ENCODE assay signal across 8 cellular contexts in the genomic region with DNA sequence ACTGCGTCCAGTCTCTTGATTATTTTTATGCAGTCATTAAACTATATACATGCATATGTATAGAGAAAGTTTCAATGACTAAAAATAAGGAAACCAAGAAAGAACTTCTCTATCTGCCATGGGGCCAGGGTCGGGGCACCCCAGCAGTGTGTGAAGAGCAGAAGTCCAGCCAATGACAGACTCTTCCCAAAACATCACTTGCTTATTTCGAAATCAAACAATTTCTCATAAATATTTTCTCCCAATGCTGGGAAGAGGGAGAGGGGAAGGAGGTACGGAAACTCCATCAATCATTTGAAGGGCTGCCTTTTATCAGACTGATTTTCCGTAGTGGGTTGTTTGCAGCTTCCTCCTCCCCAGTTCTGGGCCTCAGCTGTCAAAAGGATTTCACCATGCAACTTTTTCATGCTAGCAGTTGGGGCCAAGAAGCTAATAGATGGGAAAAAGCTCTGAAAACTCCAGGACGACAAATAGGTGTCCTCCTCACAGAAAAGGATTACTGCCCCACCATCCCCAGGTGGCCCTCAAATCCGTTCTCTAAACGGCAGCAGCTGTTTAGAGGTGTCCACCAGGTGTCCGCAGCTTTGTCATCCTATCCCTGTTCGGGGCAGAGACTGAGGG. TPM values are rescaled to one million over a fixed set of nuclear protein-coding genes. Genes with fewer than 3 reads are reported as not detected.
DNase-seq lines count a peak whose midpoint lies in the region; ATAC-seq and TF ChIP-seq lines count a peak whose summit lies in the region.

No MANE protein-coding gene starts in this region.

- H3K36me3 ChIP-seq in BJ (ENCODE audit: control insufficient read depth, insufficient read depth, low read length) = peaks cover 6% of the 10 kb centered on the region
- H3K36me3 ChIP-seq in kidney epithelial cell (ENCODE audit: control insufficient read depth, insufficient read depth, low read length) = peaks cover 2% of the 10 kb centered on the region
- H3K36me3 ChIP-seq in thoracic aorta = peaks cover 11% of the 10 kb centered on the region

- peak overlapping the region; percentile 84 to 94 for H3K27ac Mint-ChIP-seq in activated naive CD4-positive, alpha-beta T cell treated with anti-CD3 and anti-CD28 coated beads, Interleukin-2, amount 50 U/mL, for 72 hours

- peak overlapping the region; percentile 44 for H3K4me3 ChIP-seq in BJ (ENCODE audit: low read depth, low read length)
- peak overlapping the region; percentile 41 for H3K4me3 ChIP-seq in kidney epithelial cell (ENCODE audit: low read depth, low read length)
- peak overlapping the region; percentile 95 for H3K4me3 ChIP-seq in thoracic aorta

- H3K9me3 Mint-ChIP-seq in activated naive CD4-positive, alpha-beta T cell treated with anti-CD3 and anti-CD28 coated beads, Interleukin-2, amount 50 U/mL, for 72 hours = no peaks in the 10 kb centered on the region

- TF ChIP-seq CTCF in BJ (IDR thresholded peaks at IDR 0.05; ENCODE audit: insufficient read depth, low read depth, low read length) = peak; percentile 20; the same call in 1 of the 2 replicates
- peak; percentile 26 for TF ChIP-seq CTCF in kidney epithelial cell (IDR thresholded peaks at IDR 0.05; ENCODE audit: insufficient read depth, low read length, poor library complexity, severe bottlenecking)
- TF ChIP-seq CTCF in thoracic aorta (IDR thresholded peaks at IDR 0.05) = peak; percentile 16

- H3K4me1 ChIP-seq in thoracic aorta (ENCODE audit: control insufficient read depth in 1 of 2, low read depth in 2 of 2) = peaks cover 23 to 37% of the 10 kb centered on the region in 2 donors

- H3K27ac ChIP-seq in thoracic aorta = peak overlapping the region; percentile 78 to 99

- no peaks in the 10 kb centered on the region for H3K9me3 ChIP-seq in thoracic aorta

- DNase-seq in BJ (ENCODE audit: low read depth) (no peak), kidney epithelial cell (ENCODE audit: low read depth) (no peak), thoracic aorta (ENCODE audit: low spot score) (no peak), NCI-H510A (lab: John Stamatoyannopoulos, UW) (no peak)
- DNase-seq in activated naive CD4-positive, alpha-beta T cell treated with anti-CD3 and anti-CD28 coated beads, Interleukin-2, amount 50 U/mL, for 72 hours (ENCODE audit: low spot score in 2 of 2) = no peak

- peaks cover 6 to 7% of the 10 kb centered on the region in 2 donors for H3K36me3 Mint-ChIP-seq in activated naive CD4-positive, alpha-beta T cell treated with anti-CD3 and anti-CD28 coated beads, Interleukin-2, amount 50 U/mL, for 72 hours

- POLR2A ChIA-PET in BJ (lab: Charles Lee) = no interaction called here

- no peaks in the 10 kb centered on the region for H3K27me3 ChIP-seq in BJ (ENCODE audit: control insufficient read depth, insufficient read depth, low read length)
- no peaks in the 10 kb centered on the region for H3K27me3 ChIP-seq in kidney epithelial cell (ENCODE audit: control insufficient read depth, insufficient read depth, low read length)
- H3K27me3 ChIP-seq in thoracic aorta (replicated peaks; ENCODE audit: insufficient read depth) = no peaks in the 10 kb centered on the region

- CTCF ChIA-PET in BJ (lab: Yijun Ruan, JAX) = interaction anchor here (0.8 to 1.4 kb wide), 4 partner anchors 15 to 67 kb away, joined by 3 read pairs; a partner anchor contains a TSS

- peak; percentile 20 for ATAC-seq in HG03025 (IDR thresholded peaks at IDR 0.05; ENCODE audit: low FRiP score, unreplicated experiment)
- no peak for ATAC-seq in activated naive CD4-positive, alpha-beta T cell treated with anti-CD3 and anti-CD28 coated beads, Interleukin-2, amount 50 U/mL, for 72 hours
- no peak for ATAC-seq in thoracic aorta (ENCODE audit: insufficient number of reproducible peaks, low FRiP score, low read depth)
- no peak for ATAC-seq in GM19452 (IDR thresholded peaks at IDR 0.05; ENCODE audit: unreplicated experiment)
- ATAC-seq in GM18517 (IDR thresholded peaks at IDR 0.05; ENCODE audit: unreplicated experiment) = no peak

RNA-seq across cellular contexts. Expression of a gene that starts 0.6 kb away (rescaled TPM):
- polyA plus RNA-seq in BJ (2011; rRNA removed) = 27.9 and 61.9 TPM in 2 replicates
- 31.2 and 39.6 TPM in 2 replicates for polyA minus RNA-seq in BJ (2011; rRNA and poly(A)+ RNA removed)
- 10 to 100 TPM; 64.8 to 73.8 TPM for total RNA-seq in activated naive CD4-positive, alpha-beta T cell treated with anti-CD3 and anti-CD28 coated beads, Interleukin-2, amount 50 U/mL, for 72 hours
- total RNA-seq in kidney epithelial cell (92.5 and 131 TPM in 2 replicates), thoracic aorta (100 to 1,000 TPM; 119 to 136 TPM)

RNA-seq across cellular contexts. Expression of a gene that starts 16.2 kb away (rescaled TPM):
- polyA plus RNA-seq in BJ (2011; rRNA removed) = 34.4 and 35.6 TPM in 2 replicates
- 27.9 and 38.2 TPM in 2 replicates for polyA minus RNA-seq in BJ (2011; rRNA and poly(A)+ RNA removed)
- 10 to 100 TPM; 74.8 to 89.3 TPM for total RNA-seq in activated naive CD4-positive, alpha-beta T cell treated with anti-CD3 and anti-CD28 coated beads, Interleukin-2, amount 50 U/mL, for 72 hours
- total RNA-seq in kidney epithelial cell = 38.5 and 47.3 TPM in 2 replicates
- 100 to 1,000 TPM; 104 to 111 TPM for total RNA-seq in thoracic aorta

RNA-seq across cellular contexts. Expression of a gene that starts 23.6 kb away (rescaled TPM):
- polyA plus RNA-seq in BJ (2011; rRNA removed) = 0.04 and 0.06 TPM in 2 replicates
- polyA minus RNA-seq in BJ (2011; rRNA and poly(A)+ RNA removed) = 0.21 TPM in 1 of 2 replicates, not detected in the other
- 10 to 100 TPM; 39.3 to 39.5 TPM for total RNA-seq in activated naive CD4-positive, alpha-beta T cell treated with anti-CD3 and anti-CD28 coated beads, Interleukin-2, amount 50 U/mL, for 72 hours
- total RNA-seq in kidney epithelial cell (0.17 and 0.27 TPM in 2 replicates), thoracic aorta (10 to 100 TPM in 1 of 2 donors, 1 to 10 TPM in 1; 5.3 to 13.1 TPM)

RNA-seq across cellular contexts. Expression of a gene that starts 52.4 kb away (rescaled TPM):
- 23.3 and 44.6 TPM in 2 replicates for polyA plus RNA-seq in BJ (2011; rRNA removed)
- polyA minus RNA-seq in BJ (2011; rRNA and poly(A)+ RNA removed) = 25.9 and 55.6 TPM in 2 replicates
- 10 to 100 TPM; 12.9 to 24.1 TPM for total RNA-seq in activated naive CD4-positive, alpha-beta T cell treated with anti-CD3 and anti-CD28 coated beads, Interleukin-2, amount 50 U/mL, for 72 hours
- 3.4 and 6.3 TPM in 2 replicates for total RNA-seq in kidney epithelial cell
- 100 to 1,000 TPM; 239 to 268 TPM for total RNA-seq in thoracic aorta

Comparison
In these comparisons a context has a peak if more than half of its experiments do, and no peak if none do; other contexts are left out.
1. H3K4me3 ChIP-seq: peak in every context shown above with its lines; median percentile 95 in thoracic aorta; 44 in BJ; 41 in kidney epithelial cell.